2 cellular contexts compared by ENCODE assay signal in the genomic region with DNA sequence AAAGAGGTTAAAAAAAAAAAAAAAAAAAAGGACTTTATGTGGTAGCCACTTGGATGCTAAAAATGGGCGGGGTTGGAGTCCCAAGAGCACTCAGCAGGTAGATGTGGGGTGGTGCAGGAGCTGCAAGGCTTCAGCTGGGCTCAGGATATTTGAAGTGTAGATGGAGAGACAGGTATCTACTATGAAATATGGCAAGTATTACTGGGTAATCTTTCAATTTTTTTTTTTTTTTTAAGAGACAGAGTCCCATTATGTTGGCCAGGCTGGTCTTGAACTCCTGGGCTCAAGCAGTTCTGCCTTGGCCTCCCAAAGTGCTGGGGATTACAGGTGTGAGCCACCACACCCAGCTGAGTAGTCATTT.
TF ChIP-seq lines count a peak whose summit lies in the region.

No MANE protein-coding gene starts in this region.

TF ChIP-seq in K562, 482 proteins besides CTCF, POLR2A, EP300 and RAD21:
- TF ChIP-seq ZNF75A (CRISPR knock-in tag; IDR thresholded peaks at IDR 0.05) (no peak), POLR2H (tag; IDR thresholded peaks at IDR 0.05; ENCODE audit: low read depth) (peak; percentile 61; the same call in 1 of the 2 replicates), POLR2AphosphoS5 (IDR thresholded peaks at IDR 0.05; ENCODE audit: control insufficient read depth, insufficient read depth, low read depth, low read length) (0 out of 2 replicates have a peak, but pooled peaks have one; percentile 8), RBFOX2 (IDR thresholded peaks at IDR 0.05; ENCODE audit: low read depth, low read length) (peak; percentile 43; the same call in 1 of the 2 replicates), POLR2AphosphoS2 (IDR thresholded peaks at IDR 0.05; ENCODE audit: low read length) (0 out of 2 replicates have a peak, but pooled peaks have one; percentile 1), ZNF766 (CRISPR knock-in tag; conservative IDR thresholded peaks at IDR 0.05) (no peak), ZNF384 (IDR thresholded peaks at IDR 0.05; ENCODE audit: low read depth, low read length) (peak; percentile 39; the same call in 1 of the 2 replicates), POLR2G (IDR thresholded peaks at IDR 0.05; ENCODE audit: low read depth, low read length) (peak; percentile 49; the same call in 1 of the 2 replicates)
TF ChIP-seq in K562: peak in this region for 6.

TF ChIP-seq in SK-N-SH treated with all-trans-retinoic acid at 6 μM for 48 hours, 23 proteins besides CTCF, POLR2A, EP300 and RAD21:
- TF ChIP-seq, protein P1, sequence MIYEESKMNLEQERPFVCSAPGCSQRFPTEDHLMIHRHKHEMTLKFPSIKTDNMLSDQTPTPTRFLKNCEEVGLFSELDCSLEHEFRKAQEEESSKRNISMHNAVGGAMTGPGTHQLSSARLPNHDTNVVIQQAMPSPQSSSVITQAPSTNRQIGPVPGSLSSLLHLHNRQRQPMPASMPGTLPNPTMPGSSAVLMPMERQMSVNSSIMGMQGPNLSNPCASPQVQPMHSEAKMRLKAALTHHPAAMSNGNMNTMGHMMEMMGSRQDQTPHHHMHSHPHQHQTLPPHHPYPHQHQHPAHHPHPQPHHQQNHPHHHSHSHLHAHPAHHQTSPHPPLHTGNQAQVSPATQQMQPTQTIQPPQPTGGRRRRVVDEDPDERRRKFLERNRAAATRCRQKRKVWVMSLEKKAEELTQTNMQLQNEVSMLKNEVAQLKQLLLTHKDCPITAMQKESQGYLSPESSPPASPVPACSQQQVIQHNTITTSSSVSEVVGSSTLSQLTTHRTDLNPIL (CRISPR knock-in tag; IDR thresholded peaks at IDR 0.05; ENCODE audit: low read depth) = no peak
- TF ChIP-seq TOX (CRISPR knock-in tag; IDR thresholded peaks at IDR 0.05; ENCODE audit: borderline replicate concordance) (no peak), ISL1 (CRISPR knock-in tag; IDR thresholded peaks at IDR 0.05) (no peak), PPARA (CRISPR knock-in tag; IDR thresholded peaks at IDR 0.05; ENCODE audit: borderline replicate concordance) (no peak), ARNTL (CRISPR knock-in tag; IDR thresholded peaks at IDR 0.05; ENCODE audit: borderline replicate concordance, low read depth) (no peak), ZFP3 (CRISPR knock-in tag; IDR thresholded peaks at IDR 0.05) (no peak), BACH2 (CRISPR knock-in tag; IDR thresholded peaks at IDR 0.05; ENCODE audit: borderline replicate concordance) (no peak)
